Comparison of ENCODE assay signal across 1 cellular context in genomic region chr19:47435196-47435595, GRCh38.
TF ChIP-seq lines count a peak whose summit lies in the region.

No MANE protein-coding gene starts in this region.

TF ChIP-seq in GM23338, 12 proteins besides CTCF, POLR2A, EP300 and RAD21:
- TF ChIP-seq ZNF462 (CRISPR knock-in tag; IDR thresholded peaks at IDR 0.05) = no peak
- no peak for TF ChIP-seq JUNB (IDR thresholded peaks at IDR 0.05; ENCODE audit: unreplicated experiment)
- no peak for TF ChIP-seq NANOG (IDR thresholded peaks at IDR 0.05; ENCODE audit: borderline replicate concordance)
- TF ChIP-seq EZH2 (IDR thresholded peaks at IDR 0.05; ENCODE audit: low read depth, unreplicated experiment) = no peak
- TF ChIP-seq EZH2phosphoT487 (IDR thresholded peaks at IDR 0.05; ENCODE audit: unreplicated experiment) = no peak
- TF ChIP-seq ZNF331 (CRISPR knock-in tag; IDR thresholded peaks at IDR 0.05; ENCODE audit: low read depth) = no peak
- TF ChIP-seq STAT1 (IDR thresholded peaks at IDR 0.05; ENCODE audit: unreplicated experiment) = no peak
- no peak for TF ChIP-seq CREB1 (CRISPR knock-in tag; IDR thresholded peaks at IDR 0.05; ENCODE audit: low read depth)
- TF ChIP-seq ETS1 (IDR thresholded peaks at IDR 0.05) = no peak
